16 cellular contexts compared by ENCODE assay signal in genomic region chr6:130906736-130907381, GRCh38.
DNase-seq lines count a peak whose midpoint lies in the region; ATAC-seq and TF ChIP-seq lines count a peak whose summit lies in the region.
"Had no signal": no experiment of that assay in that cellular context is flagged by ENCODE, and none has a peak within 500 bp of the region (broad histone marks: within the 10 kb centered on the region; RNA-seq: fewer than 3 reads in every experiment).

No MANE protein-coding gene starts in this region.

- BruUV-seq in Panc1 (replicated peaks; lab: Mats Ljungman, UMichigan): no TSS peak

- H3K27ac ChIP-seq in Panc1 (ENCODE audit: low read length): peak overlapping the region; percentile 54
- H3K27ac ChIP-seq: stomach had no signal

- CTCF ChIA-PET in Panc1 (lab: Charles Lee) (no interaction called here), WTC11 (lab: Charles Lee) (no interaction called here)

- H3K36me3 ChIP-seq in Panc1 (ENCODE audit: control insufficient read depth, insufficient read depth, low read length) (no peaks in the 10 kb centered on the region), skeletal muscle satellite cell (ENCODE audit: insufficient read depth, low read length) (no peaks in the 10 kb centered on the region)
- H3K36me3 ChIP-seq: stomach had no signal

- POLR2A ChIA-PET in Panc1 (lab: Charles Lee) (interaction anchor here (0.7 kb wide), 1 partner anchor 227 kb away, joined by 4 read pairs; no protein-coding TSS in a partner anchor), WTC11 (lab: Charles Lee) (no interaction called here)

- in situ Hi-C loops in Panc1 (cut with HindIII; ENCODE audit: low pct_unique_long_range_greater_than_20kb, low sequenced_read_pairs): no loop called here

- peak; percentile 16 for DNase-seq in GM12865 (ENCODE audit: low read depth)
- DNase-seq in Panc1 (ENCODE audit: low read depth, low spot score): no peak
- DNase-seq in fibroblast of gingiva (ENCODE audit: low read depth): peak; percentile 78
- DNase-seq in progenitor cell of endocrine pancreas (ENCODE audit: low spot score, unreplicated experiment): no peak
- DNase-seq in stimulated activated CD4-positive, alpha-beta T cell treated with anti-CD3 and anti-CD28 coated beads, Interleukin-4, amount 100 ng/mL, for 1 hour: no peak
- DNase-seq in WTC11 (ENCODE audit: low spot score): no peak
- DNase-seq: activated CD4-positive, alpha-beta T cell treated with anti-CD3 and anti-CD28 coated beads for 4 hours; activated T-cell treated with anti-CD3 and anti-CD28 coated beads, Interleukin-2, amount 50 U/mL, for 72 hours; CD4-positive, CD25-positive, alpha-beta regulatory T cell; MM.1S; NCI-H2171; stimulated activated CD4-positive, alpha-beta T cell treated with anti-CD3 and anti-CD28 coated beads, Interleukin-4, amount 100 ng/mL, for 4 hours; stomach; T-helper 1 cell had no signal

- H3K4me3 ChIP-seq in GM12865 (ENCODE audit: low read depth, low read length) (no peak overlapping the region), Panc1 (ENCODE audit: low read depth in 2 of 2, low read length in 2 of 2) (no peak overlapping the region), skeletal muscle satellite cell (ENCODE audit: low read length) (no peak overlapping the region)
- H3K4me3 ChIP-seq: stomach had no signal

- H3K9me3 ChIP-seq in Panc1 (ENCODE audit: control insufficient read depth, insufficient read depth, low read depth, low read length): no peaks in the 10 kb centered on the region
- H3K9me3 ChIP-seq in skeletal muscle satellite cell (replicated peaks; ENCODE audit: low read length): no peaks in the 10 kb centered on the region
- H3K9me3 ChIP-seq: stomach had no signal

- peaks cover 9% of the 10 kb centered on the region for H3K36me3 Mint-ChIP-seq in progenitor cell of endocrine pancreas (ENCODE audit: insufficient read depth)
- peaks cover 11% of the 10 kb centered on the region for H3K36me3 Mint-ChIP-seq in WTC11

- peaks cover 16% of the 10 kb centered on the region for H3K9me3 Mint-ChIP-seq in progenitor cell of endocrine pancreas (ENCODE audit: low read depth)
- peaks cover 17% of the 10 kb centered on the region for H3K9me3 Mint-ChIP-seq in WTC11
- H3K9me3 Mint-ChIP-seq: activated T-cell treated with anti-CD3 and anti-CD28 coated beads, Interleukin-2, amount 50 U/mL, for 72 hours had no signal

- TF ChIP-seq CTCF in GM12865 (IDR thresholded peaks at IDR 0.05; ENCODE audit: insufficient read depth, low read depth, low read length, missing control alignments): no peak
- TF ChIP-seq CTCF in Panc1 (IDR thresholded peaks at IDR 0.05): no peak
- TF ChIP-seq CTCF in progenitor cell of endocrine pancreas (IDR thresholded peaks at IDR 0.05; ENCODE audit: unreplicated experiment): no peak
- TF ChIP-seq CTCF in WTC11 (IDR thresholded peaks at IDR 0.05): no peak

- intact Hi-C loops in Panc1 (cut with micrococcal nuclease; ENCODE audit: unreplicated experiment): no loop called here

- H3K4me3 Mint-ChIP-seq in progenitor cell of endocrine pancreas (ENCODE audit: low read depth) (no peak overlapping the region), WTC11 (no peak overlapping the region)
- H3K4me3 Mint-ChIP-seq: activated T-cell treated with anti-CD3 and anti-CD28 coated beads, Interleukin-2, amount 50 U/mL, for 72 hours; CD4-positive, CD25-positive, alpha-beta regulatory T cell had no signal

- H3K4me1 ChIP-seq in Panc1 (ENCODE audit: control insufficient read depth, insufficient read depth, low read length) (peaks cover 9% of the 10 kb centered on the region), skeletal muscle satellite cell (ENCODE audit: control insufficient read depth, insufficient read depth, low read length) (peaks cover 17% of the 10 kb centered on the region)

- H3K27me3 Mint-ChIP-seq in progenitor cell of endocrine pancreas: no peaks in the 10 kb centered on the region
- no peaks in the 10 kb centered on the region; the same call in 1 of the 2 replicates for H3K27me3 Mint-ChIP-seq in WTC11 (ENCODE audit: low read depth)
- H3K27me3 Mint-ChIP-seq: CD4-positive, CD25-positive, alpha-beta regulatory T cell had no signal

- peak overlapping the region; percentile 35 for H3K4me2 ChIP-seq in skeletal muscle satellite cell (ENCODE audit: low read length)

- no peak for ATAC-seq in Panc1
- ATAC-seq in GM21717 (IDR thresholded peaks at IDR 0.05; ENCODE audit: unreplicated experiment): no peak
- ATAC-seq in WTC11: no peak

- H3K4me1 Mint-ChIP-seq in progenitor cell of endocrine pancreas (ENCODE audit: low read depth) (peaks cover 2% of the 10 kb centered on the region), WTC11 (peaks cover 20% of the 10 kb centered on the region)

- H3K27ac Mint-ChIP-seq in progenitor cell of endocrine pancreas (no peak overlapping the region), WTC11 (no peak overlapping the region)
- H3K27ac Mint-ChIP-seq: activated T-cell treated with anti-CD3 and anti-CD28 coated beads, Interleukin-2, amount 50 U/mL, for 72 hours; CD4-positive, CD25-positive, alpha-beta regulatory T cell had no signal

- no peaks in the 10 kb centered on the region for H3K27me3 ChIP-seq in Panc1 (ENCODE audit: control insufficient read depth, insufficient read depth, low read length)
- H3K27me3 ChIP-seq in skeletal muscle satellite cell (ENCODE audit: control insufficient read depth, insufficient read depth, low read length): no peaks in the 10 kb centered on the region
- H3K27me3 ChIP-seq: stomach had no signal

- H3K9ac ChIP-seq in skeletal muscle satellite cell (ENCODE audit: low read depth, low read length): peak overlapping the region; percentile 1

TF ChIP-seq in WTC11, 78 proteins besides CTCF, POLR2A, EP300 and RAD21:
- TF ChIP-seq SOX15 (CRISPR knock-in tag; IDR thresholded peaks at IDR 0.05) (no peak), HMGA2 (CRISPR knock-in tag; IDR thresholded peaks at IDR 0.05) (no peak), E2F5 (CRISPR knock-in tag; IDR thresholded peaks at IDR 0.05) (no peak), JAZF1 (CRISPR knock-in tag; IDR thresholded peaks at IDR 0.05) (no peak), ZNF219 (CRISPR knock-in tag; IDR thresholded peaks at IDR 0.05; ENCODE audit: borderline replicate concordance) (no peak), ZNF423 (CRISPR knock-in tag; IDR thresholded peaks at IDR 0.05) (no peak), NR3C1 (CRISPR knock-in tag; conservative IDR thresholded peaks at IDR 0.05; ENCODE audit: low read depth) (no peak), ZNF425 (CRISPR knock-in tag; conservative IDR thresholded peaks at IDR 0.05) (no peak), USF1 (CRISPR knock-in tag; IDR thresholded peaks at IDR 0.05) (no peak), EMX1 (CRISPR knock-in tag; IDR thresholded peaks at IDR 0.05) (no peak), MAX (CRISPR knock-in tag; IDR thresholded peaks at IDR 0.05) (no peak), NR1H2 (CRISPR knock-in tag; IDR thresholded peaks at IDR 0.05) (no peak)

Comparison
In these comparisons a context has a peak if more than half of its experiments do, and no peak if none do; other contexts are left out.
1. DNase-seq: peak in GM12865 (single experiment) and fibroblast of gingiva (single experiment); none in Panc1 (single experiment), progenitor cell of endocrine pancreas (single experiment), stimulated activated CD4-positive, alpha-beta T cell treated with anti-CD3 and anti-CD28 coated beads, Interleukin-4, amount 100 ng/mL, for 1 hour (single experiment) and WTC11 (single experiment).